8 cellular contexts compared by ENCODE assay signal in genomic region chr17:17681744-17682292, GRCh38. TPM values are rescaled to one million over a fixed set of nuclear protein-coding genes. Genes with fewer than 3 reads are reported as not detected.
DNase-seq lines count a peak whose midpoint lies in the region; ATAC-seq and TF ChIP-seq lines count a peak whose summit lies in the region.

No MANE protein-coding gene starts in this region.

- peak; percentile 8 for TF ChIP-seq CTCF in GM12864 (IDR thresholded peaks at IDR 0.05; ENCODE audit: low read depth, low read length, missing control alignments)
- no peak for TF ChIP-seq CTCF in HCT116 (IDR thresholded peaks at IDR 0.05 in 2 of 3, conservative IDR thresholded peaks at IDR 0.05 in 1 of 3; ENCODE audit: borderline replicate concordance in 1 of 3, insufficient read depth in 1 of 3, low read depth in 2 of 3, low read length in 2 of 3)
- no peak for TF ChIP-seq CTCF in breast epithelium (IDR thresholded peaks at IDR 0.05)

- H3K27me3 ChIP-seq in HCT116 (ENCODE audit: insufficient read depth, low read length) = no peaks in the 10 kb centered on the region
- H3K27me3 ChIP-seq in breast epithelium = no peaks in the 10 kb centered on the region

- no peak overlapping the region for H2AFZ ChIP-seq in HCT116 (ENCODE audit: low read depth, low read length, poor library complexity, severe bottlenecking)

- H3K9me3 ChIP-seq in HCT116 (ENCODE audit: control insufficient read depth in 1 of 2, insufficient read depth in 1 of 2, low read depth in 1 of 2, low read length in 2 of 2) = no peaks in the 10 kb centered on the region
- no peaks in the 10 kb centered on the region for H3K9me3 ChIP-seq in SK-N-MC (ENCODE audit: low read depth, low read length)
- no peaks in the 10 kb centered on the region for H3K9me3 ChIP-seq in breast epithelium

- H3K4me1 ChIP-seq in HCT116 (ENCODE audit: control insufficient read depth in 1 of 2, insufficient read depth in 2 of 2, low read length in 2 of 2) = peaks cover 40 to 56% of the 10 kb centered on the region in 2 experiments
- peaks cover 17 to 28% of the 10 kb centered on the region in 2 donors for H3K4me1 ChIP-seq in breast epithelium

- DNase-seq in GM12864 (ENCODE audit: low read depth) (no peak), HCT116 (ENCODE audit: low read depth, low spot score) (no peak), SK-N-MC (ENCODE audit: low read depth, low spot score) (no peak), breast epithelium (ENCODE audit: low spot score in 2 of 2) (no peak), kidney tubule cell (ENCODE audit: low spot score) (peak; percentile 37), NCI-H2029 treated with DMSO at 0.1 percent for 48 hours (lab: John Stamatoyannopoulos, UW) (no peak)
- DNase-seq in stimulated activated CD8-positive, alpha-beta memory T cell treated with anti-CD3 and anti-CD28 coated beads, Interleukin-15, amount 100 ng/mL, for 4 hours (ENCODE audit: low read depth in 2 of 2) = peak; percentile 9 to 22

- H3K9ac ChIP-seq in HCT116 (ENCODE audit: low read length) = peak overlapping the region; percentile 94
- peak overlapping the region; percentile 85 for H3K9ac ChIP-seq in SK-N-MC (ENCODE audit: insufficient read length)

- peak overlapping the region; percentile 97 for H3K27ac ChIP-seq in HCT116 (ENCODE audit: low read depth, low read length)
- H3K27ac ChIP-seq in SK-N-MC = no peak overlapping the region
- peak overlapping the region; percentile 96 to 99 for H3K27ac ChIP-seq in breast epithelium

- H3K36me3 ChIP-seq in HCT116 (ENCODE audit: control insufficient read depth in 1 of 2, insufficient read depth in 2 of 2, low read length in 2 of 2) (no peaks in the 10 kb centered on the region), SK-N-MC (ENCODE audit: insufficient read depth, low read length) (no peaks in the 10 kb centered on the region), breast epithelium (no peaks in the 10 kb centered on the region)

- ATAC-seq in HCT116 (peak; percentile 5), GM18858 (IDR thresholded peaks at IDR 0.05; ENCODE audit: unreplicated experiment) (no peak)

- peaks cover 6% of the 10 kb centered on the region; the same call in 1 of the 2 replicates for H4K20me1 ChIP-seq in HCT116 (ENCODE audit: insufficient read depth)

- CTCF ChIA-PET in HCT116 (lab: Charles Lee) = interaction anchor here (1.3 to 1.7 kb wide), 2 partner anchors 11 to 154 kb away, joined by 4 to 9 read pairs; partner anchors contain the start of gene SREBF1

- peak; percentile 23; the same call in 1 of the 2 replicates for TF ChIP-seq RAD21 in HCT116 (IDR thresholded peaks at IDR 0.05; ENCODE audit: low read depth)

- peaks cover 52% of the 10 kb centered on the region for H3K79me2 ChIP-seq in HCT116 (ENCODE audit: insufficient read depth, low read length)

- BruUV-seq in HCT116 (replicated peaks; lab: Mats Ljungman, UMichigan) = no TSS peak

- H3K4me3 ChIP-seq in GM12864 (ENCODE audit: low read depth, low read length) (peak overlapping the region; percentile 58), HCT116 (replicated peaks in 1 of 2; ENCODE audit: low read depth in 1 of 2, low read length in 2 of 2) (peak overlapping the region; percentile 75 to 86), SK-N-MC (peak overlapping the region; percentile 87), breast epithelium (peak overlapping the region; percentile 69 to 96 (median 77))

- POLR2A ChIA-PET in HCT116 (lab: Charles Lee) = interaction anchor here (1.0 to 1.4 kb wide), 2 partner anchors 11 to 156 kb away, joined by 3 to 4 read pairs; no protein-coding TSS in a partner anchor

- RAD21 ChIA-PET in HCT116 (lab: Charles Lee; ENCODE audit: low non-redundant PET in 1 of 2, low total read pairs in 2 of 2, uncharacterized antibody in 2 of 2, unreplicated experiment in 2 of 2) = interaction anchor here in 1 of 2 experiments (0.7 kb wide), 1 partner anchor 239 kb away, joined by 5 read pairs; no protein-coding TSS in a partner anchor

- no peaks in the 10 kb centered on the region for H3K9me2 ChIP-seq in HCT116 (ENCODE audit: insufficient read depth)

- peak overlapping the region; percentile 85 for H3K4me2 ChIP-seq in HCT116 (ENCODE audit: low read length)

- intact Hi-C loops in HCT116 (cut with micrococcal nuclease) (loop anchor here (1.0 to 10.0 kb wide), 5 partner anchors 103 to 353 kb away; partner anchors contain the start of genes ATPAF2, GID4 and SREBF1), breast epithelium (cut with DNase I; ENCODE audit: low total_unique reads) (no loop called here)

- no peak for TF ChIP-seq POLR2A in HCT116 (IDR thresholded peaks at IDR 0.05; ENCODE audit: borderline replicate concordance, extremely low read depth, insufficient read depth, insufficient read length)
- TF ChIP-seq POLR2A in breast epithelium (IDR thresholded peaks at IDR 0.05) = no peak

TF ChIP-seq in HCT116, 20 proteins besides CTCF, POLR2A, EP300 and RAD21:
- TF ChIP-seq ZNF274 (IDR thresholded peaks at IDR 0.05; ENCODE audit: low read depth, low read length) = no peak
- TF ChIP-seq ZFX (IDR thresholded peaks at IDR 0.05) = peak; percentile 86

RNA-seq across cellular contexts. Expression of gene RAI1, which starts 0.6 kb away (rescaled TPM):
- total RNA-seq in HCT116 (2021; ENCODE audit: unreplicated experiment) = 38.5 TPM
- 21.0 and 25.2 TPM in 2 replicates for polyA plus RNA-seq in HCT116 (2012)
- 10 to 100 TPM in 2 of 3 donors, 1 to 10 TPM in 1; 5.6 to 25.6 (median 20.6) TPM for total RNA-seq in breast epithelium

Comparison
In these comparisons a context has a peak if more than half of its experiments do, and no peak if none do; other contexts are left out.
1. DNase-seq: peak in kidney tubule cell (single experiment) and stimulated activated CD8-positive, alpha-beta memory T cell treated with anti-CD3 and anti-CD28 coated beads, Interleukin-15, amount 100 ng/mL, for 4 hours (2 of 2); none in GM12864 (single experiment), HCT116 (single experiment), SK-N-MC (single experiment), breast epithelium (0 of 2) and NCI-H2029 treated with DMSO at 0.1 percent for 48 hours (single experiment).
2. Peak in every context shown above with its lines, with median percentiles within 50 percentile points of each other: H3K4me3 ChIP-seq.